ENCODE assay signal across 15 cellular contexts in genomic region chr2:96737831-96738230, GRCh38. TPM values are rescaled to one million over a fixed set of nuclear protein-coding genes. Genes with fewer than 3 reads are reported as not detected.
A peak's percentile ranks its signal among the peaks of the same experiment; 100 is the strongest.
DNase-seq lines count a peak whose midpoint lies in the region; ATAC-seq and TF ChIP-seq lines count a peak whose summit lies in the region.
"Had no signal": no experiment of that assay in that cellular context is flagged by ENCODE, and none has a peak within 500 bp of the region (broad histone marks: within the 10 kb centered on the region; RNA-seq: fewer than 3 reads in every experiment).

No MANE protein-coding gene starts in this region.

- no peak overlapping the region for H3K9ac ChIP-seq in mammary epithelial cell (ENCODE audit: insufficient read depth, low read length)

- peaks cover 45% of the 10 kb centered on the region for H3K36me3 Mint-ChIP-seq in MCF 10A (ENCODE audit: insufficient read depth, unreplicated experiment)
- H3K36me3 Mint-ChIP-seq in T-helper 17 cell (ENCODE audit: low read depth) = peaks cover 4% of the 10 kb centered on the region
- peaks cover 44% of the 10 kb centered on the region for H3K36me3 Mint-ChIP-seq in stimulated activated effector memory CD8-positive, alpha-beta T cell treated with anti-CD3 and anti-CD28 coated beads, Interleukin-12 subunit alpha, Interleukin-12 subunit beta, amount 100 ng/mL, for 72 hours

- no peaks in the 10 kb centered on the region for H3K27me3 ChIP-seq in mammary epithelial cell (ENCODE audit: insufficient read depth, low read length)
- no peaks in the 10 kb centered on the region for H3K27me3 ChIP-seq in hepatocyte
- no peaks in the 10 kb centered on the region for H3K27me3 ChIP-seq in Peyer's patch
- H3K27me3 ChIP-seq: gastroesophageal sphincter, transverse colon had no signal

- no peak for DNase-seq in MCF 10A (ENCODE audit: unreplicated experiment)
- no peak for DNase-seq in mammary epithelial cell
- peak in 2 of 3 donors; percentile 28 to 34 for DNase-seq in T-helper 17 cell
- DNase-seq in hepatocyte (ENCODE audit: low spot score) = no peak
- DNase-seq in stimulated activated effector memory CD8-positive, alpha-beta T cell treated with anti-CD3 and anti-CD28 coated beads, Interleukin-12 subunit alpha, Interleukin-12 subunit beta, amount 100 ng/mL, for 72 hours (ENCODE audit: low spot score in 2 of 2) = no peak
- DNase-seq in NCI-H187 treated with DMSO at 0.1 percent for 48 hours (lab: John Stamatoyannopoulos, UW) = no peak
- no peak for DNase-seq in Peyer's patch
- no peak for DNase-seq in NCI-H128 (lab: John Stamatoyannopoulos, UW; ENCODE audit: unreplicated experiment)
- DNase-seq: activated CD4-positive, alpha-beta T cell treated with anti-CD3 and anti-CD28 coated beads for 48 hours; DMS79; NCI-H2171; NK-92 treated with Interleukin-12 subunit alpha and Interleukin-12 subunit beta, amount 100 ng/mL, for 24 hours; transverse colon had no signal

- H3K27ac Mint-ChIP-seq in MCF 10A (ENCODE audit: low read depth, unreplicated experiment) (peak overlapping the region; percentile 49), T-helper 17 cell (peak overlapping the region; percentile 99)
- H3K27ac Mint-ChIP-seq in stimulated activated effector memory CD8-positive, alpha-beta T cell treated with anti-CD3 and anti-CD28 coated beads, Interleukin-12 subunit alpha, Interleukin-12 subunit beta, amount 100 ng/mL, for 72 hours = peak overlapping the region; percentile 97
- H3K27ac Mint-ChIP-seq: activated naive CD4-positive, alpha-beta T cell treated with anti-CD3 and anti-CD28 coated beads, Interleukin-2, amount 50 U/mL, for 24 hours had no signal

- WGBS in mammary epithelial cell (ENCODE audit: low coverage, missing lambda C conversion rate) = 73% methylated on average over 2 of the region's 2 CpGs
- 87% methylated on average over 2 of the region's 2 CpGs for WGBS in hepatocyte (ENCODE audit: low lambda C conversion rate, missing lambda C conversion rate)

- H3K9me3 Mint-ChIP-seq in MCF 10A (ENCODE audit: unreplicated experiment) = no peaks in the 10 kb centered on the region
- no peaks in the 10 kb centered on the region for H3K9me3 Mint-ChIP-seq in stimulated activated effector memory CD8-positive, alpha-beta T cell treated with anti-CD3 and anti-CD28 coated beads, Interleukin-12 subunit alpha, Interleukin-12 subunit beta, amount 100 ng/mL, for 72 hours
- H3K9me3 Mint-ChIP-seq: activated naive CD4-positive, alpha-beta T cell treated with anti-CD3 and anti-CD28 coated beads, Interleukin-2, amount 50 U/mL, for 24 hours had no signal

- in situ Hi-C loops in mammary epithelial cell (cut with MboI; ENCODE audit: low sequenced_read_pairs in 2 of 2) = no loop called here

- BruUV-seq in MCF 10A (replicated peaks; lab: Mats Ljungman, UMichigan) (no TSS peak), mammary epithelial cell (replicated peaks; lab: Mats Ljungman, UMichigan) (no TSS peak)

- intact Hi-C loops in MCF 10A (cut with micrococcal nuclease) (loop anchor here (10.0 kb wide), 2 partner anchors 67 to 73 kb away; no protein-coding TSS in a partner anchor), mammary epithelial cell (cut with micrococcal nuclease) (no loop called here)

- H3K27ac ChIP-seq in mammary epithelial cell (ENCODE audit: insufficient read depth, low read depth, low read length) (no peak overlapping the region), hepatocyte (no peak overlapping the region), Peyer's patch (no peak overlapping the region)
- H3K27ac ChIP-seq: gastroesophageal sphincter, transverse colon had no signal

- H3K9me3 ChIP-seq in mammary epithelial cell (replicated peaks; ENCODE audit: insufficient read depth, low read length) (no peaks in the 10 kb centered on the region), T-helper 17 cell (ENCODE audit: control insufficient read depth, low read length, poor library complexity, severe bottlenecking) (no peaks in the 10 kb centered on the region), hepatocyte (ENCODE audit: low read depth) (no peaks in the 10 kb centered on the region), Peyer's patch (no peaks in the 10 kb centered on the region)
- H3K9me3 ChIP-seq: gastroesophageal sphincter, transverse colon had no signal

- H3K4me2 ChIP-seq in mammary epithelial cell (ENCODE audit: insufficient read depth, low read depth, low read length) (no peak overlapping the region), hepatocyte (peak overlapping the region; percentile 77)

- POLR2A ChIA-PET in MCF 10A (lab: Yijun Ruan, JAX) = interaction anchor here (0.7 to 1.8 kb wide), 3 partner anchors 23 to 100 kb away, joined by 3 to 4 read pairs (median 3); partner anchors contain the start of gene CNNM4

- H3K4me1 ChIP-seq in mammary epithelial cell (ENCODE audit: insufficient read depth, low read length) (peaks cover 14% of the 10 kb centered on the region), hepatocyte (ENCODE audit: insufficient read depth) (peaks cover 10% of the 10 kb centered on the region), Peyer's patch (peaks cover 0 to 15% (median 7%) of the 10 kb centered on the region in 4 donors)

- CTCF ChIA-PET in MCF 10A (lab: Yijun Ruan, JAX) = interaction anchor here (0.6 to 0.9 kb wide), 4 partner anchors 107 to 741 kb away, joined by 3 to 4 read pairs (median 3); no protein-coding TSS in a partner anchor
- CTCF ChIA-PET in mammary epithelial cell (lab: Charles Lee; ENCODE audit: low non-redundant PET) = no interaction called here

- H3K9me2 ChIP-seq in hepatocyte (replicated peaks; ENCODE audit: insufficient read depth) = no peaks in the 10 kb centered on the region

- ATAC-seq in T-helper 17 cell = peak; percentile 64
- no peak for ATAC-seq in stimulated activated effector memory CD8-positive, alpha-beta T cell treated with anti-CD3 and anti-CD28 coated beads, Interleukin-12 subunit alpha, Interleukin-12 subunit beta, amount 100 ng/mL, for 72 hours
- ATAC-seq: gastroesophageal sphincter had no signal

- TF ChIP-seq CTCF in MCF 10A (IDR thresholded peaks at IDR 0.05; ENCODE audit: unreplicated experiment) = no peak
- no peak for TF ChIP-seq CTCF in mammary epithelial cell (conservative IDR thresholded peaks at IDR 0.05 in 1 of 2, IDR thresholded peaks at IDR 0.05 in 1 of 2; ENCODE audit: extremely low read depth in 1 of 2, insufficient read depth in 1 of 2, low read depth in 1 of 2, low read length in 2 of 2)
- no peak for TF ChIP-seq CTCF in hepatocyte (IDR thresholded peaks at IDR 0.05; ENCODE audit: poor library complexity)
- TF ChIP-seq CTCF in Peyer's patch (IDR thresholded peaks at IDR 0.05) = no peak

- dilution Hi-C loops in mammary epithelial cell (cut with HindIII; ENCODE audit: low sequenced_read_pairs) = no loop called here

- H3K4me3 Mint-ChIP-seq in MCF 10A (ENCODE audit: unreplicated experiment) (no peak overlapping the region), T-helper 17 cell (peak overlapping the region; percentile 86)
- H3K4me3 Mint-ChIP-seq in stimulated activated effector memory CD8-positive, alpha-beta T cell treated with anti-CD3 and anti-CD28 coated beads, Interleukin-12 subunit alpha, Interleukin-12 subunit beta, amount 100 ng/mL, for 72 hours = peak overlapping the region; percentile 97

- H2AFZ ChIP-seq in mammary epithelial cell (ENCODE audit: low read depth, low read length) (no peak overlapping the region), hepatocyte (no peak overlapping the region)

- H3K4me3 ChIP-seq in mammary epithelial cell (replicated peaks in 1 of 3; ENCODE audit: insufficient read depth in 1 of 3, low read depth in 2 of 3, low read length in 3 of 3) (no peak overlapping the region), hepatocyte (no peak overlapping the region), Peyer's patch (no peak overlapping the region)
- H3K4me3 ChIP-seq: gastroesophageal sphincter had no signal

- TF ChIP-seq POLR2A in Peyer's patch (IDR thresholded peaks at IDR 0.05) = no peak

- H4K20me1 ChIP-seq in mammary epithelial cell (ENCODE audit: insufficient read depth, low read length) = no peaks in the 10 kb centered on the region
- no peaks in the 10 kb centered on the region for H4K20me1 ChIP-seq in hepatocyte (ENCODE audit: insufficient read depth, poor library complexity, severe bottlenecking)

- H3K36me3 ChIP-seq in mammary epithelial cell (ENCODE audit: insufficient read depth, low read length) = peaks cover 10% of the 10 kb centered on the region
- no peaks in the 10 kb centered on the region for H3K36me3 ChIP-seq in hepatocyte (replicated peaks; ENCODE audit: insufficient read depth, low read depth)
- H3K36me3 ChIP-seq in Peyer's patch = peaks cover 0 to 25% (median 0%) of the 10 kb centered on the region in 3 donors

- peaks cover 21% of the 10 kb centered on the region for H3K79me2 ChIP-seq in mammary epithelial cell (ENCODE audit: insufficient read depth, low read length)
- H3K79me2 ChIP-seq in hepatocyte = peaks cover 36% of the 10 kb centered on the region

- peaks cover 5% of the 10 kb centered on the region for H3K4me1 Mint-ChIP-seq in MCF 10A (ENCODE audit: insufficient read depth, unreplicated experiment)
- peaks cover 36% of the 10 kb centered on the region for H3K4me1 Mint-ChIP-seq in T-helper 17 cell
- H3K4me1 Mint-ChIP-seq in stimulated activated effector memory CD8-positive, alpha-beta T cell treated with anti-CD3 and anti-CD28 coated beads, Interleukin-12 subunit alpha, Interleukin-12 subunit beta, amount 100 ng/mL, for 72 hours = peaks cover 60% of the 10 kb centered on the region

- H3K27me3 Mint-ChIP-seq in MCF 10A (ENCODE audit: insufficient read depth, unreplicated experiment) (no peaks in the 10 kb centered on the region), T-helper 17 cell (no peaks in the 10 kb centered on the region)
- H3K27me3 Mint-ChIP-seq: activated naive CD4-positive, alpha-beta T cell treated with anti-CD3 and anti-CD28 coated beads, Interleukin-2, amount 50 U/mL, for 24 hours had no signal

RNA-seq across cellular contexts. Expression of gene LMAN2L, which starts 2.0 kb away (rescaled TPM):
- total RNA-seq in MCF 10A (2022) (6.5 and 7.1 TPM in 2 replicates), mammary epithelial cell (10 to 100 TPM; 15.3 to 17.3 TPM), T-helper 17 cell (1 to 10 TPM; 3.6 to 7.1 TPM), hepatocyte (35.6 and 44.4 TPM in 2 replicates), Peyer's patch (10 to 100 TPM in 2 of 4 donors, 1 to 10 TPM in 2; 9.4 to 12.5 (median 10.8) TPM)
- polyA plus RNA-seq in mammary epithelial cell (18.2 TPM), hepatocyte (44.6 and 46.7 TPM in 2 replicates)
- polyA minus RNA-seq in mammary epithelial cell = 30.0 TPM

RNA-seq across cellular contexts. Expression of gene CNNM4, which starts 22.9 kb away (rescaled TPM):
- total RNA-seq in MCF 10A (2022) (5.0 and 6.3 TPM in 2 replicates), mammary epithelial cell (1 to 10 TPM; 8.1 to 8.2 TPM), T-helper 17 cell (1 to 10 TPM; 6.4 to 8.1 TPM), hepatocyte (10.8 and 11.0 TPM in 2 replicates), Peyer's patch (10 to 100 TPM; 19.0 to 53.9 (median 41.7) TPM)
- polyA plus RNA-seq in mammary epithelial cell (7.8 TPM), hepatocyte (8.8 and 11.3 TPM in 2 replicates)
- polyA minus RNA-seq in mammary epithelial cell = 11.6 TPM

Comparison
In these comparisons a context has a peak if more than half of its experiments do, and no peak if none do; other contexts are left out.
1. DNase-seq: peak in T-helper 17 cell (2 of 3); none in MCF 10A (single experiment), mammary epithelial cell (single experiment), hepatocyte (single experiment), stimulated activated effector memory CD8-positive, alpha-beta T cell treated with anti-CD3 and anti-CD28 coated beads, Interleukin-12 subunit alpha, Interleukin-12 subunit beta, amount 100 ng/mL, for 72 hours (0 of 2), NCI-H187 treated with DMSO at 0.1 percent for 48 hours (single experiment), Peyer's patch (0 of 3) and NCI-H128 (single experiment).
2. H3K27ac Mint-ChIP-seq: peak in every context shown above with its lines; median percentile 99 in T-helper 17 cell; 97 in stimulated activated effector memory CD8-positive, alpha-beta T cell treated with anti-CD3 and anti-CD28 coated beads, Interleukin-12 subunit alpha, Interleukin-12 subunit beta, amount 100 ng/mL, for 72 hours; 49 in MCF 10A.